8 cellular contexts compared by ENCODE assay signal in genomic region chr2:42141687-42142475, GRCh38. TPM values are rescaled to one million over a fixed set of nuclear protein-coding genes. Genes with fewer than 3 reads are reported as not detected.
A peak's percentile ranks its signal among the peaks of the same experiment; 100 is the strongest.
DNase-seq lines count a peak whose midpoint lies in the region; ATAC-seq, FAIRE-seq and TF ChIP-seq lines count a peak whose summit lies in the region.

No MANE protein-coding gene starts in this region.

- H3K4me1 ChIP-seq in neuron (ENCODE audit: insufficient read depth, low read length): peaks cover 14% of the 10 kb centered on the region

- ATAC-seq in activated T-cell treated with anti-CD3 and anti-CD28 coated beads, Interleukin-2, amount 50 U/mL, for 72 hours (replicated peaks in 1 of 2): peak; percentile 45 to 49
- no peak for ATAC-seq in GM21526 (IDR thresholded peaks at IDR 0.05; ENCODE audit: low FRiP score, unreplicated experiment)

- no peak for FAIRE-seq in HTR-8/SVneo (lab: Jason Lieb, UNC)

- no peaks in the 10 kb centered on the region for H3K36me3 ChIP-seq in neuron (ENCODE audit: insufficient read depth, low read length)

- H2AFZ ChIP-seq in neuron (ENCODE audit: low read depth, low read length): peak overlapping the region; percentile 76

- H3K36me3 Mint-ChIP-seq in activated T-cell treated with anti-CD3 and anti-CD28 coated beads, Interleukin-2, amount 50 U/mL, for 72 hours (ENCODE audit: insufficient read depth in 2 of 2): no peaks in the 10 kb centered on the region

- peaks cover 55% of the 10 kb centered on the region for H3K4me1 Mint-ChIP-seq in activated T-cell treated with anti-CD3 and anti-CD28 coated beads, Interleukin-2, amount 50 U/mL, for 72 hours (ENCODE audit: low read depth)

- peak overlapping the region; percentile 54 for H3K27ac Mint-ChIP-seq in activated T-cell treated with anti-CD3 and anti-CD28 coated beads, Interleukin-2, amount 50 U/mL, for 72 hours

- TF ChIP-seq CTCF in foreskin fibroblast (IDR thresholded peaks at IDR 0.05; ENCODE audit: low read depth, low read length): no peak

- H3K4me3 ChIP-seq in foreskin fibroblast (ENCODE audit: low read depth in 1 of 2, low read length in 2 of 2): peak overlapping the region; percentile 26 to 51
- H3K4me3 ChIP-seq in neuron (ENCODE audit: low read length): peak overlapping the region; percentile 38

- no peaks in the 10 kb centered on the region for H3K27me3 Mint-ChIP-seq in activated T-cell treated with anti-CD3 and anti-CD28 coated beads, Interleukin-2, amount 50 U/mL, for 72 hours (ENCODE audit: low read depth)

- DNase-seq in activated naive CD4-positive, alpha-beta T cell treated with Interleukin-2 at 50 U/mL for 16 hours: peak; percentile 27
- DNase-seq in activated naive CD4-positive, alpha-beta T cell treated with anti-CD3 and anti-CD28 coated beads, Interleukin-2, amount 50 U/mL, for 16 hours: no peak
- peak; percentile 53 for DNase-seq in NCI-H345 (lab: John Stamatoyannopoulos, UW)
- DNase-seq in activated T-cell treated with anti-CD3 and anti-CD28 coated beads, Interleukin-2, amount 50 U/mL, for 72 hours: no peak
- peak; percentile 63 to 77 for DNase-seq in foreskin fibroblast
- DNase-seq in HTR-8/SVneo (ENCODE audit: insufficient read length, low spot score): no peak

- no peaks in the 10 kb centered on the region for H3K9me3 ChIP-seq in neuron (ENCODE audit: low read length)

- no peaks in the 10 kb centered on the region for H3K9me3 Mint-ChIP-seq in activated T-cell treated with anti-CD3 and anti-CD28 coated beads, Interleukin-2, amount 50 U/mL, for 72 hours

- H3K4me3 Mint-ChIP-seq in activated T-cell treated with anti-CD3 and anti-CD28 coated beads, Interleukin-2, amount 50 U/mL, for 72 hours: peak overlapping the region; percentile 74 to 81

- peaks cover 3% of the 10 kb centered on the region for H3K27me3 ChIP-seq in neuron (ENCODE audit: insufficient read depth, low read length)

RNA-seq across cellular contexts. Expression of gene EML4, which starts 27.3 kb away (rescaled TPM):
- 10 to 100 TPM; 79.2 to 82.2 TPM for total RNA-seq in activated T-cell treated with anti-CD3 and anti-CD28 coated beads, Interleukin-2, amount 50 U/mL, for 72 hours

Comparison
In these comparisons a context has a peak if more than half of its experiments do, and no peak if none do; other contexts are left out.
1. DNase-seq: peak in activated naive CD4-positive, alpha-beta T cell treated with Interleukin-2 at 50 U/mL for 16 hours (single experiment), NCI-H345 (single experiment) and foreskin fibroblast (2 of 2); none in activated naive CD4-positive, alpha-beta T cell treated with anti-CD3 and anti-CD28 coated beads, Interleukin-2, amount 50 U/mL, for 16 hours (single experiment), activated T-cell treated with anti-CD3 and anti-CD28 coated beads, Interleukin-2, amount 50 U/mL, for 72 hours (0 of 2) and HTR-8/SVneo (single experiment).